ENCODE assay signal across 1 cellular context in the genomic region with DNA sequence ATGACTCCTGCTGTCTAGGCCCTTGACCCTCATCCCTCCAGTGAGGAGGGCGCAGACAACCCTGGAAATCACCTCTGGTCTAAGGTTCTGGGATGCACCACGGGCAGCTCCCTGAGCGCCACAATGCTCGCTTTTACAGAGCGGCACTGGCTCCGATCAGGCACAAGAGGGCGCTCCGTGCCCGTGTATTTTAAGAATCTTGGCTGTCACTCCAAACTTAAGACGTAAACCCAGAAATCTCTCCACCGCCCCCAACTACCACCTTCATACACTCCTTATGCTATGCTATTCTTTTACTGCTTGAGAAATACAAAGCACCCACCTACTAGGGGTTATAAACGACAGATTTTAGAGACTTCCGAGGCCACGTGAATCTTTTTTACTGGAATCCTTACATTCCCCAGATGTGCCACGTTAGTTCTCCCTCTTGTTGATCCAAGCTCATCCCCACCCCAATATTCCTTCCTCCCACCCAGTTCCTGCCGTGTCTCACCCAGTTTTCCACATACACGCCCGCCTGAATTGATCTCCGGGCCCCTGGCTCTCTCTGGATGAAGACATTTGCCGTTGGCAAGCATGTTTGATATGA.
TF ChIP-seq lines count a peak whose summit lies in the region.

No MANE protein-coding gene starts in this region.

TF ChIP-seq in Ishikawa, 13 proteins besides CTCF, POLR2A, EP300 and RAD21:
- TF ChIP-seq, protein P1, sequence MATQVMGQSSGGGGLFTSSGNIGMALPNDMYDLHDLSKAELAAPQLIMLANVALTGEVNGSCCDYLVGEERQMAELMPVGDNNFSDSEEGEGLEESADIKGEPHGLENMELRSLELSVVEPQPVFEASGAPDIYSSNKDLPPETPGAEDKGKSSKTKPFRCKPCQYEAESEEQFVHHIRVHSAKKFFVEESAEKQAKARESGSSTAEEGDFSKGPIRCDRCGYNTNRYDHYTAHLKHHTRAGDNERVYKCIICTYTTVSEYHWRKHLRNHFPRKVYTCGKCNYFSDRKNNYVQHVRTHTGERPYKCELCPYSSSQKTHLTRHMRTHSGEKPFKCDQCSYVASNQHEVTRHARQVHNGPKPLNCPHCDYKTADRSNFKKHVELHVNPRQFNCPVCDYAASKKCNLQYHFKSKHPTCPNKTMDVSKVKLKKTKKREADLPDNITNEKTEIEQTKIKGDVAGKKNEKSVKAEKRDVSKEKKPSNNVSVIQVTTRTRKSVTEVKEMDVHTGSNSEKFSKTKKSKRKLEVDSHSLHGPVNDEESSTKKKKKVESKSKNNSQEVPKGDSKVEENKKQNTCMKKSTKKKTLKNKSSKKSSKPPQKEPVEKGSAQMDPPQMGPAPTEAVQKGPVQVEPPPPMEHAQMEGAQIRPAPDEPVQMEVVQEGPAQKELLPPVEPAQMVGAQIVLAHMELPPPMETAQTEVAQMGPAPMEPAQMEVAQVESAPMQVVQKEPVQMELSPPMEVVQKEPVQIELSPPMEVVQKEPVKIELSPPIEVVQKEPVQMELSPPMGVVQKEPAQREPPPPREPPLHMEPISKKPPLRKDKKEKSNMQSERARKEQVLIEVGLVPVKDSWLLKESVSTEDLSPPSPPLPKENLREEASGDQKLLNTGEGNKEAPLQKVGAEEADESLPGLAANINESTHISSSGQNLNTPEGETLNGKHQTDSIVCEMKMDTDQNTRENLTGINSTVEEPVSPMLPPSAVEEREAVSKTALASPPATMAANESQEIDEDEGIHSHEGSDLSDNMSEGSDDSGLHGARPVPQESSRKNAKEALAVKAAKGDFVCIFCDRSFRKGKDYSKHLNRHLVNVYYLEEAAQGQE (IDR thresholded peaks at IDR 0.05; ENCODE audit: low read depth), result no peak
- TF ChIP-seq ZBTB7A (IDR thresholded peaks at IDR 0.05; ENCODE audit: low read depth), result no peak
- TF ChIP-seq YY1 (IDR thresholded peaks at IDR 0.05; ENCODE audit: low read depth), result no peak
